In genomic region chr21:30057108-30057507, GRCh38 we compare ENCODE assay signal across 32 cellular contexts.
"Had no signal": no experiment of that assay in that cellular context is flagged by ENCODE, and none has a peak within 500 bp of the region (broad histone marks: within the 10 kb centered on the region; RNA-seq: fewer than 3 reads in every experiment).

No MANE protein-coding gene starts in this region.

- H3K4me3 ChIP-seq: adrenal gland, body of pancreas, breast epithelium had no signal

- H3K27ac ChIP-seq: adrenal gland, body of pancreas, brain microvascular endothelial cell, breast epithelium, VCaP had no signal

- DNase-seq: activated B cell treated with CpG ODN at 0.5 μM for 24 hours; activated CD4-positive, alpha-beta memory T cell treated with anti-CD3 and anti-CD28 coated beads for 36 hours; activated CD4-positive, alpha-beta T cell treated with anti-CD3 and anti-CD28 coated beads for 4 hours; activated CD4-positive, alpha-beta T cell treated with anti-CD3 and anti-CD28 coated beads, Interleukin-2, amount 10 ng/mL, durations not matched to agents 24 days and 14 days; activated CD4-positive, alpha-beta T cell treated with anti-CD3 and anti-CD28 coated beads, Interleukin-2, amount 50 U/mL, for 1 hour; activated CD4-positive, alpha-beta T cell treated with anti-CD3 and anti-CD28 coated beads, Interleukin-2, amount 50 U/mL, for 4 hours; activated CD4-positive, CD25-positive, alpha-beta regulatory T cell treated with anti-CD3 and anti-CD28 coated beads, Interleukin-2, amount 50 U/mL, for 72 hours; activated CD8-positive, alpha-beta memory T cell treated with anti-CD3 and anti-CD28 coated beads, Interleukin-2, amount 50 U/mL, for 4 hours; activated CD8-positive, alpha-beta T cell treated with anti-CD3 and anti-CD28 coated beads for 36 hours; activated effector memory CD4-positive, alpha-beta T cell treated with anti-CD3 and anti-CD28 coated beads, Interleukin-2, amount 50 U/mL, for 16 hours; activated gamma-delta T cell treated with Interleukin-2 at 50 U/mL for 16 hours; activated naive CD4-positive, alpha-beta T cell; activated naive CD4-positive, alpha-beta T cell treated with anti-CD3 and anti-CD28 coated beads for 36 hours; activated naive CD4-positive, alpha-beta T cell treated with anti-CD3 and anti-CD28 coated beads, Interleukin-2, amount 50 U/mL, for 16 hours; activated naive CD8-positive, alpha-beta T cell treated with anti-CD3 and anti-CD28 coated beads for 36 hours; activated T-cell treated with anti-CD3 and anti-CD28 coated beads for 4 hours; activated T-cell treated with anti-CD3 and anti-CD28 coated beads, Interleukin-2, amount 50 U/mL, for 1 hour; activated T-cell treated with anti-CD3 and anti-CD28 coated beads, Interleukin-2, amount 50 U/mL, for 4 hours; activated T-cell treated with anti-CD3 and anti-CD28 coated beads, Interleukin-2, amount 50 U/mL, for 72 hours; adrenal gland; amniotic stem cell; aorta; body of pancreas; brain microvascular endothelial cell; central memory CD4-positive, alpha-beta T cell; T-cell; T-helper 2 cell; T-helper 9 cell had no signal

- H3K4me1 ChIP-seq: adrenal gland, body of pancreas, breast epithelium had no signal

- H3K36me3 ChIP-seq: adrenal gland, brain microvascular endothelial cell, breast epithelium had no signal

- H3K27me3 ChIP-seq: adrenal gland, body of pancreas, brain microvascular endothelial cell, breast epithelium had no signal

- H3K9me3 ChIP-seq: adrenal gland, body of pancreas, breast epithelium had no signal

- ATAC-seq: activated CD8-positive, alpha-beta T cell treated with anti-CD3 and anti-CD28 coated beads for 36 hours; activated naive CD4-positive, alpha-beta T cell treated with anti-CD3 and anti-CD28 coated beads, Interleukin-2, amount 50 U/mL, for 72 hours; activated T-cell treated with anti-CD3 and anti-CD28 coated beads, Interleukin-2, amount 50 U/mL, for 4 hours; activated T-cell treated with anti-CD3 and anti-CD28 coated beads, Interleukin-2, amount 50 U/mL, for 72 hours; activated T-helper 17 cell treated with anti-CD3 and anti-CD28 coated beads, Interleukin-2, amount 50 U/mL, for 72 hours; body of pancreas; T-cell had no signal
